Comparison of ENCODE assay signal across 24 cellular contexts in the genomic region with DNA sequence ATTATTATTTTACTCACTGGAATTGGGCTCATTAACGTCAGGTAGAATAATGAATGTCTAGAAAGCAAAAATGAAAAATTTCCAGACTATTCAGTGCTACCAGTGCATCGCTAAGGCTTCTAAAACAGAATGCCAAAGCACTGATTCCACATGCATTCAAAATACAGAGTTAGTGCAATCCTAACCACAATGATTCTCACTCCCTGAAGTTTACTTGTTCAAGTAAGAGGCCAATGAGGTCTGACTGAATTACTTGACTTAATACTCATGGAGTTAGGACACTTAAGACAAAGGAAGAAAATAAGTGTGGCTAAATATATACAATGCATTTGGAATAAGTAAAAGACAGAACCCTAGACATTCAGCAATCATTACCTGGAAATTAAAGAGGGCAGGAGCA.
"Had no signal": no experiment of that assay in that cellular context is flagged by ENCODE, and none has a peak within 500 bp of the region (broad histone marks: within the 10 kb centered on the region; RNA-seq: fewer than 3 reads in every experiment).

No MANE protein-coding gene starts in this region.

- DNase-seq: heart right ventricle; islet precursor cell; left colon; left ventricle myocardium inferior; mesendoderm; naive B cell; natural killer cell; nephron progenitor cell; occipital lobe; ovary; retina; right cardiac atrium; small intestine; spleen; stimulated activated CD4-positive, alpha-beta T cell treated with anti-CD3 and anti-CD28 coated beads, Interleukin-4, amount 100 ng/mL, for 24 hours; stimulated activated naive CD4-positive, alpha-beta T cell; uterus had no signal

- H3K4me3 ChIP-seq: heart right ventricle, hepatocyte, left ventricle myocardium inferior, lung, neural progenitor cell, ovary, spleen, tibial nerve, uterus had no signal

- H3K79me2 ChIP-seq: hepatocyte had no signal

- H3K4me2 ChIP-seq: hepatocyte, neural progenitor cell had no signal

- H2AFZ ChIP-seq: hepatocyte, neural progenitor cell had no signal

- H3K36me3 ChIP-seq: heart right ventricle, left ventricle myocardium inferior, neural progenitor cell, neutrophil, ovary, spleen, tibial nerve, uterus had no signal

- FAIRE-seq: small intestine had no signal

- H3K27ac ChIP-seq: heart right ventricle, hepatocyte, left ventricle myocardium inferior, neural progenitor cell, neutrophil, ovary, spleen, tibial nerve, uterus had no signal

- H3K4me1 ChIP-seq: heart right ventricle, left ventricle myocardium inferior, spleen, tibial nerve, uterus had no signal

- H3K9me3 ChIP-seq: heart right ventricle, left ventricle myocardium inferior, neutrophil, ovary, spleen, tibial nerve, uterus had no signal

- H3K27me3 ChIP-seq: hepatocyte, neural progenitor cell, neutrophil, ovary, tibial nerve, uterus had no signal

- ATAC-seq: heart right ventricle; left colon; natural killer cell; right cardiac atrium; sciatic nerve; stimulated activated effector memory CD8-positive, alpha-beta T cell treated with anti-CD3 and anti-CD28 coated beads, Interleukin-12 subunit alpha, Interleukin-12 subunit beta, amount 100 ng/mL, for 72 hours had no signal
